Comparison of ENCODE assay signal across 12 cellular contexts in genomic region chr14:100536721-100537700, GRCh38. TPM values are rescaled to one million over a fixed set of nuclear protein-coding genes. Genes with fewer than 3 reads are reported as not detected.
DNase-seq lines count a peak whose midpoint lies in the region; ATAC-seq, FAIRE-seq and TF ChIP-seq lines count a peak whose summit lies in the region.
"Had no signal": no experiment of that assay in that cellular context is flagged by ENCODE, and none has a peak within 500 bp of the region (broad histone marks: within the 10 kb centered on the region; RNA-seq: fewer than 3 reads in every experiment).

No MANE protein-coding gene starts in this region.

- 0 out of 2 replicates have a peak, but pooled peaks cover 11% of the 10 kb centered on the region for H4K20me1 ChIP-seq in Karpas-422 (ENCODE audit: insufficient read depth, low read depth, low read length)

- H3K36me3 Mint-ChIP-seq in glutamatergic neuron (ENCODE audit: unreplicated experiment) = no peaks in the 10 kb centered on the region

- no peak for FAIRE-seq in pancreas (lab: Jason Lieb, UNC)

- H3K27ac ChIP-seq in RWPE2 (ENCODE audit: poor library complexity, severe bottlenecking) (no peak overlapping the region), pancreas (peak overlapping the region in 1 of 4 donors; percentile 17), Karpas-422 (ENCODE audit: low read length) (no peak overlapping the region)

- ATAC-seq in RWPE2 (ENCODE audit: low read depth) (no peak), pancreas (no peak), HG02623 (IDR thresholded peaks at IDR 0.05; ENCODE audit: unreplicated experiment) (no peak), HG03139 (IDR thresholded peaks at IDR 0.05; ENCODE audit: unreplicated experiment) (no peak)

- H3K4me1 Mint-ChIP-seq in glutamatergic neuron (ENCODE audit: low read depth, unreplicated experiment) = peaks cover 3% of the 10 kb centered on the region
- H3K4me1 Mint-ChIP-seq: IgD-negative memory B cell had no signal

- TF ChIP-seq CTCF in RWPE2 (IDR thresholded peaks at IDR 0.05; ENCODE audit: poor library complexity, severe bottlenecking) (no peak), glutamatergic neuron (IDR thresholded peaks at IDR 0.05; ENCODE audit: partially characterized antibody, unreplicated experiment) (no peak), pancreas (IDR thresholded peaks at IDR 0.05) (no peak)

- H3K4me2 ChIP-seq in Karpas-422 (ENCODE audit: low read depth, low read length, poor library complexity, severe bottlenecking) = no peak overlapping the region
- H3K4me2 ChIP-seq: GM23338 had no signal

- no peaks in the 10 kb centered on the region for H3K9me2 ChIP-seq in Karpas-422 (replicated peaks; ENCODE audit: insufficient read depth, low read length)

- H3K36me3 ChIP-seq in RWPE2 (ENCODE audit: low read depth) (no peaks in the 10 kb centered on the region), pancreas (no peaks in the 10 kb centered on the region), Karpas-422 (ENCODE audit: insufficient read depth, low read length) (no peaks in the 10 kb centered on the region)

- no peak overlapping the region for H2AFZ ChIP-seq in Karpas-422 (ENCODE audit: low read length)
- H2AFZ ChIP-seq: GM23338 had no signal

- H3K27ac Mint-ChIP-seq in glutamatergic neuron (ENCODE audit: unreplicated experiment) = no peak overlapping the region
- H3K27ac Mint-ChIP-seq: CD4-positive, alpha-beta T cell; GM23338; IgD-negative memory B cell had no signal

- H3K9me3 Mint-ChIP-seq in glutamatergic neuron (ENCODE audit: unreplicated experiment) = peaks cover 4% of the 10 kb centered on the region
- H3K9me3 Mint-ChIP-seq: CD4-positive, alpha-beta T cell; GM23338; IgD-negative memory B cell had no signal

- intact Hi-C loops in pancreas (cut with DNase I) = loop anchor here in 1 of 3 donors (10.0 kb wide), 1 partner anchor 92 kb away; no protein-coding TSS in a partner anchor

- no peak overlapping the region for H3K9ac ChIP-seq in Karpas-422 (ENCODE audit: low read length)

- H3K9me3 ChIP-seq in RWPE2 (ENCODE audit: severe bottlenecking) (no peaks in the 10 kb centered on the region), pancreas (no peaks in the 10 kb centered on the region), Karpas-422 (ENCODE audit: low read length) (no peaks in the 10 kb centered on the region)

- H3K4me3 ChIP-seq in RWPE2 (ENCODE audit: severe bottlenecking) = no peak overlapping the region
- H3K4me3 ChIP-seq in pancreas = no peak overlapping the region
- no peak overlapping the region for H3K4me3 ChIP-seq in Karpas-422 (ENCODE audit: low read length)
- H3K4me3 ChIP-seq: GM23338, skin epidermis had no signal

- DNase-seq in D341Med (ENCODE audit: low spot score) = peak; percentile 16
- peak; percentile 60 for DNase-seq in RWPE2 (ENCODE audit: low spot score)
- peak; percentile 9 for DNase-seq in glutamatergic neuron
- DNase-seq in pancreas = peak; percentile 16 to 49 (median 32)
- DNase-seq in HT-29 (ENCODE audit: low spot score) = no peak
- DNase-seq in Karpas-422 = no peak
- DNase-seq: CD4-positive, alpha-beta T cell had no signal

- H3K4me1 ChIP-seq in RWPE2 (ENCODE audit: insufficient read depth, poor library complexity, severe bottlenecking) (peaks cover 10% of the 10 kb centered on the region), pancreas (peaks cover 41 to 49% (median 44%) of the 10 kb centered on the region in 3 donors), Karpas-422 (ENCODE audit: low read length) (no peaks in the 10 kb centered on the region)

- H3K4me3 Mint-ChIP-seq in glutamatergic neuron (ENCODE audit: unreplicated experiment) = no peak overlapping the region
- H3K4me3 Mint-ChIP-seq: CD4-positive, alpha-beta T cell; GM23338; IgD-negative memory B cell had no signal

- no peaks in the 10 kb centered on the region for H3K79me2 ChIP-seq in Karpas-422 (ENCODE audit: low read length)

- no peaks in the 10 kb centered on the region for H3K27me3 ChIP-seq in RWPE2 (ENCODE audit: insufficient read depth, poor library complexity, severe bottlenecking)
- no peaks in the 10 kb centered on the region for H3K27me3 ChIP-seq in pancreas
- H3K27me3 ChIP-seq in Karpas-422 (ENCODE audit: low read length) = no peaks in the 10 kb centered on the region

- H3K27me3 Mint-ChIP-seq in glutamatergic neuron (ENCODE audit: unreplicated experiment) = peaks cover 7% of the 10 kb centered on the region
- H3K27me3 Mint-ChIP-seq: CD4-positive, alpha-beta T cell; IgD-negative memory B cell had no signal

- WGBS in pancreas, 2 donors = 73 to 76% methylated on average over 34 to 38 of the region's 38 CpGs

RNA-seq across cellular contexts. Expression of gene BEGAIN, which starts 50.2 kb away (rescaled TPM):
- total RNA-seq in glutamatergic neuron (ENCODE audit: unreplicated experiment) (7.0 TPM), pancreas (10 to 100 TPM in 4 of 6 donors, 1 to 10 TPM in 2; 9.1 to 18.2 (median 13.2) TPM)
- 10 to 100 TPM; 20.5 to 32.2 TPM for polyA plus RNA-seq in pancreas
- 0.53 and 1.5 TPM in 2 replicates for total RNA-seq in HT-29 (2014; rRNA removed; shearing (Covaris generic))
- 0.47 TPM in 1 of 2 replicates, not detected in the other for total RNA-seq in Karpas-422 (2014; rRNA removed; shearing (Covaris generic); ENCODE audit: low replicate concordance)

Comparison
In these comparisons a context has a peak if more than half of its experiments do, and no peak if none do; other contexts are left out.
1. DNase-seq: peak in D341Med (single experiment), RWPE2 (single experiment), glutamatergic neuron (single experiment) and pancreas (6 of 6); none in HT-29 (single experiment) and Karpas-422 (single experiment).